Comparison of ENCODE assay signal across 14 cellular contexts in the genomic region with DNA sequence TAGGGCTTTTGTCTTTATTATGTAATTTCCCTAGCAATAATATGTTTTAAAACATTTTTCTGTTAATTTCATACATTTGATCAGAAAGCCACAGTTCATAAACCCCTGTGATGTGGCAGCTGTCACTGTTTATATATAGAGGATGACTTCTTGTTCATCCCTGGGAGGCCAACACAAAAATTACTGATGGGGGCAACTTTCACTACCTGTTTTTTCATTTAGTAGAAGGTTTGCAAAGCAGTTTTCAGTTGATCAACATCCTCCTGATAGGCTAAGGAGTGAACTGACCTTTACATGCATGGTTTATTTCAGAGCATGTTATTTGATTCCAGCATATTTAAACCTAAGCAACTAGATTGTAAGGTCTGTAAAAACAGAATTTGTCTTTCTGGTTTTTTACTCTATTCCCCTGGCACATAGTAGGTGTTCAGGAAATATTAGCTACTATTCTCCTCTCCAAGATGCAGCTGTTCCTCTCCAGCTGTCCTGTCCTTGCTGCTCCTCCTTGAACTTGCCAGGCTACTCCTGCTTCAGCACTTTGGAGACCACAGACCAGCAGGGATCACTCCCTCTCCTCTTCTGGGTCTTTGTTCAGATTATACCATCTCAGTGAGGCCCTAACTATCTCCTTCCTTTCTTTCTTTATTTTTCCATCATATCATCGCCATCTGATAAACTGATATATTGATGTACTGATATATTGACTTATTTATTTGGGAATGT. TPM values are rescaled to one million over a fixed set of nuclear protein-coding genes. Genes with fewer than 3 reads are reported as not detected.
DNase-seq lines count a peak whose midpoint lies in the region; ATAC-seq and TF ChIP-seq lines count a peak whose summit lies in the region.
"Had no signal": no experiment of that assay in that cellular context is flagged by ENCODE, and none has a peak within 500 bp of the region (broad histone marks: within the 10 kb centered on the region; RNA-seq: fewer than 3 reads in every experiment).

No MANE protein-coding gene starts in this region.

- H3K9me3 Mint-ChIP-seq in stimulated activated naive B cell treated with anti-CD40 and anti-IgM and Interleukin-4, amounts not matched to agents 10 μg/mL and 1 μg/mL and 100 μg/mL, for 72 hours, result peaks cover 4 to 7% of the 10 kb centered on the region in 2 donors
- H3K9me3 Mint-ChIP-seq in CD4-positive, alpha-beta T cell, result no peaks in the 10 kb centered on the region
- peaks cover 0 to 12% (median 2%) of the 10 kb centered on the region in 7 donors for H3K9me3 Mint-ChIP-seq in CD14-positive monocyte

- H3K27me3 Mint-ChIP-seq in stimulated activated naive B cell treated with anti-CD40 and anti-IgM and Interleukin-4, amounts not matched to agents 10 μg/mL and 1 μg/mL and 100 μg/mL, for 72 hours, result no peaks in the 10 kb centered on the region
- H3K27me3 Mint-ChIP-seq in CD4-positive, alpha-beta T cell, result peaks cover 5% of the 10 kb centered on the region
- H3K27me3 Mint-ChIP-seq in CD14-positive monocyte (ENCODE audit: low read depth in 3 of 3), result peaks cover 0 to 2% (median 0%) of the 10 kb centered on the region in 3 donors

- H3K9me3 ChIP-seq in MM.1S (replicated peaks; ENCODE audit: insufficient read depth, low read length), result no peaks in the 10 kb centered on the region
- H3K9me3 ChIP-seq in CD4-positive, alpha-beta T cell (ENCODE audit: control insufficient read depth, low read length), result no peaks in the 10 kb centered on the region

- DNase-seq in DMS 273 (lab: John Stamatoyannopoulos, UW; ENCODE audit: unreplicated experiment) (peak; percentile 39), DMS 273 treated with DMSO at 0.1 percent for 48 hours (lab: John Stamatoyannopoulos, UW) (no peak), MM.1S (peak; percentile 23), amygdala (lab: John Stamatoyannopoulos, UW) (no peak), CD14-positive monocyte (ENCODE audit: low spot score) (no peak)
- peak; percentile 25 for DNase-seq in stimulated activated naive B cell treated with anti-CD40 and anti-IgM and Interleukin-4, amounts not matched to agents 10 μg/mL and 1 μg/mL and 100 μg/mL, for 72 hours
- DNase-seq in CD4-positive, alpha-beta T cell, result no peak
- DNase-seq: activated CD4-positive, alpha-beta T cell treated with anti-CD3 and anti-CD28 coated beads, Interleukin-2, amount 50 U/mL, for 4 hours; activated naive CD4-positive, alpha-beta T cell treated with anti-CD3 and anti-CD28 coated beads, Interleukin-2, amount 50 U/mL, for 16 hours; dorsolateral prefrontal cortex; heart left ventricle; NCI-H2227 treated with DMSO at 0.1 percent for 48 hours had no signal

- CTCF ChIA-PET in CD4-positive, alpha-beta T cell (lab: Charles Lee), result no interaction called here

- no peak overlapping the region for H3K27ac ChIP-seq in MM.1S (ENCODE audit: low read length)
- no peak overlapping the region for H3K27ac ChIP-seq in CD4-positive, alpha-beta T cell (ENCODE audit: low read depth, low read length)
- H3K27ac ChIP-seq: 22Rv1 had no signal

- H3K4me3 Mint-ChIP-seq in stimulated activated naive B cell treated with anti-CD40 and anti-IgM and Interleukin-4, amounts not matched to agents 10 μg/mL and 1 μg/mL and 100 μg/mL, for 72 hours, result peak overlapping the region; percentile 54 to 61
- H3K4me3 Mint-ChIP-seq in CD4-positive, alpha-beta T cell, result no peak overlapping the region
- no peak overlapping the region for H3K4me3 Mint-ChIP-seq in CD14-positive monocyte

- no peaks in the 10 kb centered on the region for H3K9me2 ChIP-seq in MM.1S (replicated peaks; ENCODE audit: insufficient read depth, low read length)

- H3F3A ChIP-seq in MM.1S (ENCODE audit: insufficient read depth, low read length), result no peaks in the 10 kb centered on the region

- peaks cover 4 to 11% of the 10 kb centered on the region in 2 donors for H3K36me3 Mint-ChIP-seq in stimulated activated naive B cell treated with anti-CD40 and anti-IgM and Interleukin-4, amounts not matched to agents 10 μg/mL and 1 μg/mL and 100 μg/mL, for 72 hours
- H3K36me3 Mint-ChIP-seq in CD4-positive, alpha-beta T cell (ENCODE audit: low read depth), result no peaks in the 10 kb centered on the region
- H3K36me3 Mint-ChIP-seq in CD14-positive monocyte, result no peaks in the 10 kb centered on the region

- H3K9ac ChIP-seq in MM.1S (ENCODE audit: low read length), result no peak overlapping the region

- TF ChIP-seq CTCF in MM.1S (IDR thresholded peaks at IDR 0.05; ENCODE audit: low read length) (no peak), CD14-positive monocyte (IDR thresholded peaks at IDR 0.05) (no peak)
- no peak for TF ChIP-seq CTCF in CD4-positive, alpha-beta T cell (IDR thresholded peaks at IDR 0.05)

- POLR2A ChIA-PET in CD4-positive, alpha-beta T cell (lab: Charles Lee), result interaction anchor here (1.0 kb wide), 1 partner anchor 16 kb away, joined by 3 read pairs; no protein-coding TSS in a partner anchor

- peaks cover 4% of the 10 kb centered on the region for H3K4me1 ChIP-seq in MM.1S (ENCODE audit: low read length)

- H3K27me3 ChIP-seq in MM.1S (replicated peaks; ENCODE audit: insufficient read depth, low read length), result no peaks in the 10 kb centered on the region
- no peaks in the 10 kb centered on the region for H3K27me3 ChIP-seq in CD4-positive, alpha-beta T cell (ENCODE audit: control insufficient read depth, insufficient read depth, low read length)
- H3K27me3 ChIP-seq: dorsolateral prefrontal cortex, heart left ventricle had no signal

- no peaks in the 10 kb centered on the region for H3K79me2 ChIP-seq in MM.1S (ENCODE audit: low read length)

- no peaks in the 10 kb centered on the region for H4K20me1 ChIP-seq in MM.1S (ENCODE audit: insufficient read depth, low read length)

- no peak overlapping the region for H3K4me2 ChIP-seq in MM.1S (ENCODE audit: low read depth, low read length)

- intact Hi-C loops in CD4-positive, alpha-beta T cell (cut with DNase I, micrococcal nuclease), result no loop called here
- intact Hi-C loops in CD14-positive monocyte (cut with micrococcal nuclease), result no loop called here

- ATAC-seq in HG02642 (IDR thresholded peaks at IDR 0.05; ENCODE audit: poor library complexity, unreplicated experiment), result peak; percentile 46
- ATAC-seq in stimulated activated naive B cell treated with anti-CD40 and anti-IgM and Interleukin-4, amounts not matched to agents 10 μg/mL and 1 μg/mL and 100 μg/mL, for 72 hours (replicated peaks), result peak; percentile 98
- no peak for ATAC-seq in CD4-positive, alpha-beta T cell (ENCODE audit: poor library complexity)

- H3K36me3 ChIP-seq in MM.1S (replicated peaks; ENCODE audit: insufficient read depth, low read length), result no peaks in the 10 kb centered on the region
- H3K36me3 ChIP-seq: heart left ventricle had no signal

- no peak overlapping the region for H3K4me3 ChIP-seq in MM.1S (ENCODE audit: low read length)
- H3K4me3 ChIP-seq: dorsolateral prefrontal cortex, heart left ventricle had no signal

- peaks cover 36 to 56% of the 10 kb centered on the region in 2 donors for H3K4me1 Mint-ChIP-seq in stimulated activated naive B cell treated with anti-CD40 and anti-IgM and Interleukin-4, amounts not matched to agents 10 μg/mL and 1 μg/mL and 100 μg/mL, for 72 hours
- H3K4me1 Mint-ChIP-seq in CD4-positive, alpha-beta T cell (ENCODE audit: low read depth), result no peaks in the 10 kb centered on the region
- peaks cover 4% of the 10 kb centered on the region for H3K4me1 Mint-ChIP-seq in CD14-positive monocyte

- H2AFZ ChIP-seq in MM.1S (ENCODE audit: low read length), result no peak overlapping the region

- peak overlapping the region; percentile 88 for H3K27ac Mint-ChIP-seq in stimulated activated naive B cell treated with anti-CD40 and anti-IgM and Interleukin-4, amounts not matched to agents 10 μg/mL and 1 μg/mL and 100 μg/mL, for 72 hours
- no peak overlapping the region for H3K27ac Mint-ChIP-seq in CD4-positive, alpha-beta T cell
- H3K27ac Mint-ChIP-seq in CD14-positive monocyte, result no peak overlapping the region

RNA-seq across cellular contexts. Expression of gene ROR1, which starts 54.7 kb away (rescaled TPM):
- total RNA-seq in CD4-positive, alpha-beta T cell, result not detected
- polyA plus RNA-seq in CD14-positive monocyte, result not detected

Comparison
In these comparisons a context has a peak if more than half of its experiments do, and no peak if none do; other contexts are left out.
1. DNase-seq: peak in DMS 273 (single experiment), MM.1S (single experiment) and stimulated activated naive B cell treated with anti-CD40 and anti-IgM and Interleukin-4, amounts not matched to agents 10 μg/mL and 1 μg/mL and 100 μg/mL, for 72 hours (single experiment); none in DMS 273 treated with DMSO at 0.1 percent for 48 hours (single experiment), amygdala (0 of 56), CD4-positive, alpha-beta T cell (0 of 10) and CD14-positive monocyte (single experiment).
2. H3K4me3 Mint-ChIP-seq: peak in stimulated activated naive B cell treated with anti-CD40 and anti-IgM and Interleukin-4, amounts not matched to agents 10 μg/mL and 1 μg/mL and 100 μg/mL, for 72 hours (2 of 2); none in CD4-positive, alpha-beta T cell (single experiment) and CD14-positive monocyte (0 of 2).